29 cellular contexts compared by ENCODE assay signal in genomic region chr14:77154421-77154820, GRCh38. TPM values are rescaled to one million over a fixed set of nuclear protein-coding genes. Genes with fewer than 3 reads are reported as not detected.
A peak's percentile ranks its signal among the peaks of the same experiment; 100 is the strongest.
DNase-seq lines count a peak whose midpoint lies in the region; ATAC-seq and TF ChIP-seq lines count a peak whose summit lies in the region.
"Had no signal": no experiment of that assay in that cellular context is flagged by ENCODE, and none has a peak within 500 bp of the region (broad histone marks: within the 10 kb centered on the region; RNA-seq: fewer than 3 reads in every experiment).

No MANE protein-coding gene starts in this region.

- TF ChIP-seq RAD21 in neural cell (conservative IDR thresholded peaks at IDR 0.05) = no peak

- peak overlapping the region; percentile 38; the same call in 1 of the 2 replicates for H3K27ac ChIP-seq in OCI-LY3 (ENCODE audit: low read length)
- H3K27ac ChIP-seq in neural cell (ENCODE audit: low read length) = peak overlapping the region; percentile 88
- H3K27ac ChIP-seq: VCaP had no signal

- H3K9ac ChIP-seq in OCI-LY3 (ENCODE audit: low read length) = no peak overlapping the region
- H3K9ac ChIP-seq in neural cell (ENCODE audit: low read length) = peak overlapping the region; percentile 56

- TF ChIP-seq EP300 in neural cell (conservative IDR thresholded peaks at IDR 0.05; ENCODE audit: poor library complexity, severe bottlenecking) = peak; percentile 44

- no peaks in the 10 kb centered on the region for H3K9me2 ChIP-seq in neural cell (ENCODE audit: insufficient read depth, low read length)

- H3K36me3 ChIP-seq in OCI-LY3 (replicated peaks; ENCODE audit: low read depth, low read length) (no peaks in the 10 kb centered on the region), neural cell (ENCODE audit: insufficient read depth, low read length) (no peaks in the 10 kb centered on the region), mucosa of descending colon (ENCODE audit: low read depth) (no peaks in the 10 kb centered on the region)

- H3K4me2 ChIP-seq in OCI-LY3 (ENCODE audit: low read length) = peak overlapping the region; percentile 47
- H3K4me2 ChIP-seq in neural cell (ENCODE audit: low read length) = peak overlapping the region; percentile 56

- H3K4me3 ChIP-seq in OCI-LY3 (ENCODE audit: low read length) = peak overlapping the region; percentile 17; the same call in 1 of the 2 replicates
- peak overlapping the region; percentile 42 for H3K4me3 ChIP-seq in neural cell (ENCODE audit: low read length)
- no peak overlapping the region for H3K4me3 ChIP-seq in mucosa of descending colon

- no peak for TF ChIP-seq CTCF in OCI-LY3 (IDR thresholded peaks at IDR 0.05; ENCODE audit: low read depth, low read length)
- TF ChIP-seq CTCF in neural cell (IDR thresholded peaks at IDR 0.05; ENCODE audit: poor library complexity, severe bottlenecking) = no peak
- no peak for TF ChIP-seq CTCF in mucosa of descending colon (IDR thresholded peaks at IDR 0.05)

- H3K27me3 ChIP-seq in OCI-LY3 (ENCODE audit: low read depth, low read length) (0 out of 2 replicates have a peak, but pooled peaks cover 8% of the 10 kb centered on the region), neural cell (ENCODE audit: insufficient read depth, low read depth, low read length) (no peaks in the 10 kb centered on the region)

- H3K4me1 ChIP-seq in OCI-LY3 (ENCODE audit: low read length) = peaks cover 23% of the 10 kb centered on the region
- H3K4me1 ChIP-seq in mucosa of descending colon (ENCODE audit: low read depth) = no peaks in the 10 kb centered on the region

- H2AFZ ChIP-seq in OCI-LY3 (ENCODE audit: low read depth, low read length) (no peak overlapping the region), neural cell (ENCODE audit: low read depth, low read length) (peak overlapping the region; percentile 34)

- peak; percentile 21 for DNase-seq in DMS153 treated with DMSO at 0.1 percent for 48 hours (lab: John Stamatoyannopoulos, UW; ENCODE audit: unreplicated experiment)
- DNase-seq in DMS153 (lab: John Stamatoyannopoulos, UW) = no peak
- DNase-seq in NCI-H146 treated with DMSO at 0.1 percent for 48 hours (lab: John Stamatoyannopoulos, UW; ENCODE audit: unreplicated experiment) = peak; percentile 31
- no peak for DNase-seq in glomerular visceral epithelial cell (ENCODE audit: extremely low spot score)
- no peak for DNase-seq in mucosa of descending colon
- DNase-seq: 8988T; activated CD4-positive, alpha-beta T cell treated with anti-CD3 and anti-CD28 coated beads for 48 hours; activated CD8-positive, alpha-beta memory T cell treated with anti-CD3 and anti-CD28 coated beads, Interleukin-2, amount 10 ng/mL, durations not matched to agents 7 days and 5 days; activated naive CD4-positive, alpha-beta T cell treated with anti-CD3 and anti-CD28 coated beads, Interleukin-2, amount 10 ng/mL, durations not matched to agents 7 days and 5 days; amniotic stem cell; CD4-positive, alpha-beta memory T cell; cortex of kidney; DMS79 treated with DMSO at 0.1 percent for 48 hours; GOT3; kidney; midbrain; NCI-H1930; NCI-H526 treated with DMSO at 0.1 percent for 48 hours had no signal

- H3K9me3 ChIP-seq in OCI-LY3 (ENCODE audit: insufficient read depth, low read length) = no peaks in the 10 kb centered on the region
- H3K9me3 ChIP-seq in neural cell (ENCODE audit: low read length) = no peaks in the 10 kb centered on the region
- no peaks in the 10 kb centered on the region for H3K9me3 ChIP-seq in mucosa of descending colon

- ATAC-seq in mucosa of descending colon (no peak), HG02763 (IDR thresholded peaks at IDR 0.05; ENCODE audit: unreplicated experiment) (no peak)
- ATAC-seq: activated CD8-positive, alpha-beta memory T cell treated with anti-CD3 and anti-CD28 coated beads, Interleukin-2, amount 10 ng/mL, durations not matched to agents 7 days and 5 days; SK-N-SH treated with all-trans-retinoic acid at 6 μM for 48 hours had no signal

- no peaks in the 10 kb centered on the region for H3F3A ChIP-seq in neural cell (ENCODE audit: insufficient read depth, low read length, poor library complexity, severe bottlenecking)

- H3K79me2 ChIP-seq in OCI-LY3 (ENCODE audit: low read length) = no peaks in the 10 kb centered on the region
- H3K79me2 ChIP-seq in neural cell (replicated peaks; ENCODE audit: insufficient read depth, low read length) = no peaks in the 10 kb centered on the region

- intact Hi-C loops in mucosa of descending colon (cut with DNase I, micrococcal nuclease) = loop anchor here (10.0 kb wide), 2 partner anchors 60 to 160 kb away; no protein-coding TSS in a partner anchor

- H4K20me1 ChIP-seq in OCI-LY3 (ENCODE audit: insufficient read depth, low read length) (no peaks in the 10 kb centered on the region), neural cell (ENCODE audit: insufficient read depth) (no peaks in the 10 kb centered on the region)

TF ChIP-seq in neural cell, 6 proteins besides CTCF, POLR2A, EP300 and RAD21:
- TF ChIP-seq, protein P1, sequence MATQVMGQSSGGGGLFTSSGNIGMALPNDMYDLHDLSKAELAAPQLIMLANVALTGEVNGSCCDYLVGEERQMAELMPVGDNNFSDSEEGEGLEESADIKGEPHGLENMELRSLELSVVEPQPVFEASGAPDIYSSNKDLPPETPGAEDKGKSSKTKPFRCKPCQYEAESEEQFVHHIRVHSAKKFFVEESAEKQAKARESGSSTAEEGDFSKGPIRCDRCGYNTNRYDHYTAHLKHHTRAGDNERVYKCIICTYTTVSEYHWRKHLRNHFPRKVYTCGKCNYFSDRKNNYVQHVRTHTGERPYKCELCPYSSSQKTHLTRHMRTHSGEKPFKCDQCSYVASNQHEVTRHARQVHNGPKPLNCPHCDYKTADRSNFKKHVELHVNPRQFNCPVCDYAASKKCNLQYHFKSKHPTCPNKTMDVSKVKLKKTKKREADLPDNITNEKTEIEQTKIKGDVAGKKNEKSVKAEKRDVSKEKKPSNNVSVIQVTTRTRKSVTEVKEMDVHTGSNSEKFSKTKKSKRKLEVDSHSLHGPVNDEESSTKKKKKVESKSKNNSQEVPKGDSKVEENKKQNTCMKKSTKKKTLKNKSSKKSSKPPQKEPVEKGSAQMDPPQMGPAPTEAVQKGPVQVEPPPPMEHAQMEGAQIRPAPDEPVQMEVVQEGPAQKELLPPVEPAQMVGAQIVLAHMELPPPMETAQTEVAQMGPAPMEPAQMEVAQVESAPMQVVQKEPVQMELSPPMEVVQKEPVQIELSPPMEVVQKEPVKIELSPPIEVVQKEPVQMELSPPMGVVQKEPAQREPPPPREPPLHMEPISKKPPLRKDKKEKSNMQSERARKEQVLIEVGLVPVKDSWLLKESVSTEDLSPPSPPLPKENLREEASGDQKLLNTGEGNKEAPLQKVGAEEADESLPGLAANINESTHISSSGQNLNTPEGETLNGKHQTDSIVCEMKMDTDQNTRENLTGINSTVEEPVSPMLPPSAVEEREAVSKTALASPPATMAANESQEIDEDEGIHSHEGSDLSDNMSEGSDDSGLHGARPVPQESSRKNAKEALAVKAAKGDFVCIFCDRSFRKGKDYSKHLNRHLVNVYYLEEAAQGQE (IDR thresholded peaks at IDR 0.05; ENCODE audit: borderline replicate concordance) = no peak
- TF ChIP-seq POLR2AphosphoS5 (IDR thresholded peaks at IDR 0.05) = peak; percentile 51
- peak; percentile 18 for TF ChIP-seq MXI1 (conservative IDR thresholded peaks at IDR 0.05; ENCODE audit: poor library complexity, severe bottlenecking)

RNA-seq across cellular contexts. Expression of gene ZDHHC22, which starts 12.8 kb away (rescaled TPM):
- polyA plus RNA-seq in neural cell = 4.3 and 5.1 TPM in 2 replicates
- polyA minus RNA-seq in neural cell = 4.5 and 6.8 TPM in 2 replicates
- 1 to 10 TPM in 1 of 3 donors, not detected in 2; 1.7 TPM for total RNA-seq in mucosa of descending colon
- total RNA-seq: activated CD8-positive, alpha-beta memory T cell treated with anti-CD3 and anti-CD28 coated beads, Interleukin-2, amount 10 ng/mL, durations not matched to agents 7 days and 5 days; bronchial epithelial cell; CD4-positive, alpha-beta memory T cell; fibroblast of lung; kidney; lower leg skin; OCI-LY7; T-helper 2 cell treated with Interferon-gamma antibody and Interleukin-4, amounts not matched to agents 100 ng/mL and 5 ng/mL, for 36 hours; ureter had no signal
- polyA plus RNA-seq: CD4-positive, alpha-beta memory T cell; fibroblast of lung had no signal

RNA-seq across cellular contexts. Expression of gene TMEM63C, which starts 27.2 kb away (rescaled TPM):
- polyA plus RNA-seq in neural cell = 11.1 and 14.6 TPM in 2 replicates
- 18.8 and 21.2 TPM in 2 replicates for polyA minus RNA-seq in neural cell
- total RNA-seq in mucosa of descending colon = 10 to 100 TPM; 21.2 to 40.8 (median 34.9) TPM
- polyA plus RNA-seq: CD4-positive, alpha-beta memory T cell; fibroblast of lung had no signal

RNA-seq across cellular contexts. Expression of gene CIPC, which starts 56.4 kb away (rescaled TPM):
- polyA plus RNA-seq in neural cell = 36.4 and 36.7 TPM in 2 replicates
- polyA minus RNA-seq in neural cell = 53.6 and 56.4 TPM in 2 replicates
- 10 to 100 TPM; 45.7 to 84.9 (median 61.0) TPM for total RNA-seq in mucosa of descending colon

Comparison
In these comparisons a context has a peak if more than half of its experiments do, and no peak if none do; other contexts are left out.
1. DNase-seq: peak in DMS153 treated with DMSO at 0.1 percent for 48 hours (single experiment) and NCI-H146 treated with DMSO at 0.1 percent for 48 hours (single experiment); none in DMS153 (single experiment), glomerular visceral epithelial cell (single experiment) and mucosa of descending colon (0 of 3).